15 cellular contexts compared by ENCODE assay signal in genomic region chr1:2442676-2443075, GRCh38. TPM values are rescaled to one million over a fixed set of nuclear protein-coding genes. Genes with fewer than 3 reads are reported as not detected.
A peak's percentile ranks its signal among the peaks of the same experiment; 100 is the strongest.
DNase-seq lines count a peak whose midpoint lies in the region; ATAC-seq, FAIRE-seq and TF ChIP-seq lines count a peak whose summit lies in the region.
"Had no signal": no experiment of that assay in that cellular context is flagged by ENCODE, and none has a peak within 500 bp of the region (broad histone marks: within the 10 kb centered on the region; RNA-seq: fewer than 3 reads in every experiment).

No MANE protein-coding gene starts in this region.

- H3K79me1 ChIP-seq in H1 (ENCODE audit: low read depth, low read length): no peaks in the 10 kb centered on the region

- H2BK12ac ChIP-seq in H1 (ENCODE audit: low read depth, low read length): no peak overlapping the region

- POLR2A ChIA-PET in H1 (lab: Charles Lee; ENCODE audit: partially characterized antibody): no interaction called here

- H3K36me3 ChIP-seq in BLaER1 (0 out of 2 replicates have a peak, but pooled peaks cover 4% of the 10 kb centered on the region), H1 (ENCODE audit: control insufficient read depth in 2 of 4, insufficient read depth in 4 of 4, low read length in 3 of 4) (no peaks in the 10 kb centered on the region)

- H2BK5ac ChIP-seq in H1 (ENCODE audit: low read depth, low read length): no peak overlapping the region

- TF ChIP-seq EP300 in H1 (IDR thresholded peaks at IDR 0.05; ENCODE audit: borderline replicate concordance in 1 of 2, low read depth in 2 of 2, low read length in 2 of 2): no peak

- H4K5ac ChIP-seq in H1 (ENCODE audit: insufficient read length, low read depth, low read length): no peak overlapping the region

- no peak overlapping the region for H4K91ac ChIP-seq in H1 (replicated peaks; ENCODE audit: insufficient read length, low read length)

- peaks cover 11% of the 10 kb centered on the region for H3K27me3 Mint-ChIP-seq in T-helper 17 cell
- H3K27me3 Mint-ChIP-seq in osteocyte (ENCODE audit: unreplicated experiment): no peaks in the 10 kb centered on the region

- intact Hi-C loops in left ventricle myocardium superior (cut with micrococcal nuclease): no loop called here

- H2AFZ ChIP-seq in H1 (ENCODE audit: low read length): no peak overlapping the region

- peak overlapping the region; percentile 59 for H3K4me3 Mint-ChIP-seq in T-helper 17 cell
- H3K4me3 Mint-ChIP-seq in osteocyte (ENCODE audit: unreplicated experiment): peak overlapping the region; percentile 63

- H3K14ac ChIP-seq in H1 (ENCODE audit: insufficient read length): no peak overlapping the region

- no peak for TF ChIP-seq CTCF in H1 (IDR thresholded peaks at IDR 0.05; ENCODE audit: control extremely low read depth in 1 of 3, insufficient read depth in 1 of 3, low read depth in 1 of 3, low read length in 3 of 3)
- TF ChIP-seq CTCF in osteocyte (IDR thresholded peaks at IDR 0.05): no peak

- no peak overlapping the region for H2BK120ac ChIP-seq in H1 (replicated peaks; ENCODE audit: low read depth, low read length)

- no peak overlapping the region for H3K18ac ChIP-seq in H1 (ENCODE audit: extremely low read depth, low read length)

- H3K9me3 ChIP-seq in BLaER1: peaks cover 9% of the 10 kb centered on the region
- no peaks in the 10 kb centered on the region for H3K9me3 ChIP-seq in T-helper 17 cell (ENCODE audit: control insufficient read depth, low read length, poor library complexity, severe bottlenecking)
- H3K9me3 ChIP-seq in H1 (ENCODE audit: insufficient read depth in 2 of 2, low read depth in 1 of 2, low read length in 1 of 2): no peaks in the 10 kb centered on the region
- H3K9me3 ChIP-seq: Caco-2 had no signal

- no peaks in the 10 kb centered on the region for H3K9me3 Mint-ChIP-seq in osteocyte (ENCODE audit: unreplicated experiment)
- H3K9me3 Mint-ChIP-seq: H9 had no signal

- no peaks in the 10 kb centered on the region for H3K36me3 Mint-ChIP-seq in T-helper 17 cell (ENCODE audit: low read depth)
- no peaks in the 10 kb centered on the region for H3K36me3 Mint-ChIP-seq in osteocyte (ENCODE audit: unreplicated experiment)
- H3K36me3 Mint-ChIP-seq: CD14-positive monocyte had no signal

- H3K4me3 ChIP-seq in BLaER1 (peak overlapping the region; percentile 58; the same call in 1 of the 2 replicates), H1 (ENCODE audit: extremely low read depth in 1 of 4, insufficient read depth in 2 of 4, low read depth in 3 of 4, low read length in 4 of 4) (peak overlapping the region in 1 of 4 experiments; percentile 51; a peak in 2 of 8 replicates)

- H2BK20ac ChIP-seq in H1 (ENCODE audit: low read length): no peak overlapping the region

- H3K4me1 Mint-ChIP-seq in T-helper 17 cell: peaks cover 4% of the 10 kb centered on the region
- H3K4me1 Mint-ChIP-seq in osteocyte (ENCODE audit: unreplicated experiment): peaks cover 31% of the 10 kb centered on the region
- H3K4me1 Mint-ChIP-seq: CD14-positive monocyte had no signal

- CTCF ChIA-PET in H1 (lab: Charles Lee; ENCODE audit: partially characterized antibody): interaction anchor here (0.9 to 2.5 kb wide), 7 partner anchors 9 to 982 kb away, joined by 3 to 11 read pairs (median 4); partner anchors contain the start of gene FAAP20

- FAIRE-seq in H1 (lab: Jason Lieb, UNC): no peak
- FAIRE-seq: A204.1 had no signal

- peak overlapping the region; percentile 94 for H3K4me2 ChIP-seq in BLaER1
- peak overlapping the region; percentile 1 to 61; a peak in 1 of 4 replicates for H3K4me2 ChIP-seq in H1 (ENCODE audit: insufficient read depth in 1 of 2, low read depth in 2 of 2, low read length in 2 of 2)

- peaks cover 46% of the 10 kb centered on the region for H3K27me3 ChIP-seq in BLaER1
- H3K27me3 ChIP-seq in H1 (replicated peaks in 1 of 4; ENCODE audit: control insufficient read depth in 3 of 4, extremely low read depth in 1 of 4, insufficient read depth in 3 of 4, low read length in 3 of 4): peaks cover 18 to 34% (median 30%) of the 10 kb centered on the region in 4 experiments

- peaks cover 100% of the 10 kb centered on the region for H3K4me1 ChIP-seq in BLaER1
- peaks cover 0 to 12% (median 9%) of the 10 kb centered on the region in 4 experiments; a peak in 4 of 7 replicates for H3K4me1 ChIP-seq in H1 (replicated peaks in 1 of 4; ENCODE audit: control insufficient read depth in 3 of 4, insufficient read depth in 4 of 4, low read length in 3 of 4)
- H3K4me1 ChIP-seq: Caco-2 had no signal

- no peak overlapping the region for H3K4ac ChIP-seq in H1 (replicated peaks; ENCODE audit: insufficient read length, low read depth, low read length)

- H3K27ac Mint-ChIP-seq in T-helper 17 cell: no peak overlapping the region
- H3K27ac Mint-ChIP-seq in osteocyte (ENCODE audit: unreplicated experiment): no peak overlapping the region
- H3K27ac Mint-ChIP-seq: CD14-positive monocyte, H9 had no signal

- H3K9ac ChIP-seq in BLaER1: no peak overlapping the region
- H3K9ac ChIP-seq in H1 (replicated peaks in 1 of 4; ENCODE audit: extremely low read depth in 1 of 4, low read depth in 3 of 4, low read length in 3 of 4): no peak overlapping the region

- 80% methylated on average over 6 of the region's 6 CpGs; no CpG with 5 or more reads in 1 of the 2 experiments for WGBS in H1 (ENCODE audit: extremely low coverage in 1 of 2, insufficient coverage in 1 of 2, insufficient read length in 1 of 2, insufficient replicate concordance in 2 of 2, low coverage in 1 of 2, low lambda C conversion rate in 2 of 2, missing lambda C conversion rate in 1 of 2), 2 experiments

- no peak for DNase-seq in T-helper 17 cell
- DNase-seq in H1 (ENCODE audit: low read depth in 1 of 2, low spot score in 2 of 2): no peak
- DNase-seq in osteocyte (ENCODE audit: extremely low spot score, unreplicated experiment): no peak
- no peak for DNase-seq in erythroblast (lab: John Stamatoyannopoulos, UW)
- no peak for DNase-seq in GF-D8 (lab: John Stamatoyannopoulos, UW)
- DNase-seq in left ventricle myocardium superior: no peak
- DNase-seq: Caco-2, NCI-H1417 treated with DMSO at 0.1 percent for 48 hours, NCI-H2029 treated with DMSO at 0.1 percent for 48 hours, NCI-H524 had no signal

- no peak overlapping the region for H2AK5ac ChIP-seq in H1 (ENCODE audit: low read depth, low read length)

- no peak for TF ChIP-seq RAD21 in H1 (IDR thresholded peaks at IDR 0.05 in 1 of 2, conservative IDR thresholded peaks at IDR 0.05 in 1 of 2; ENCODE audit: low read depth in 2 of 2, low read length in 2 of 2)

- TF ChIP-seq POLR2A in H1 (IDR thresholded peaks at IDR 0.05; ENCODE audit: control extremely low read depth in 1 of 2, low read depth in 2 of 2, low read length in 2 of 2) (no peak), erythroblast (IDR thresholded peaks at IDR 0.05; ENCODE audit: low read length) (no peak)

- H4K20me1 ChIP-seq in BLaER1: peaks cover 25% of the 10 kb centered on the region
- peaks cover 0 to 3% of the 10 kb centered on the region in 2 experiments for H4K20me1 ChIP-seq in H1 (replicated peaks in 1 of 2; ENCODE audit: control insufficient read depth in 1 of 2, insufficient read depth in 2 of 2, low read length in 2 of 2)

- no peaks in the 10 kb centered on the region for H3K79me2 ChIP-seq in H1 (ENCODE audit: control insufficient read depth in 1 of 2, insufficient read depth in 2 of 2, low read length in 2 of 2)

- ATAC-seq in T-helper 17 cell: no peak
- ATAC-seq in HG03280 (IDR thresholded peaks at IDR 0.05; ENCODE audit: unreplicated experiment): no peak
- no peak for ATAC-seq in left ventricle myocardium superior

- H4K8ac ChIP-seq in H1 (ENCODE audit: extremely low read depth, insufficient read depth, low read length): no peak overlapping the region

- H3K56ac ChIP-seq in H1 (replicated peaks; ENCODE audit: insufficient read length, low read depth, low read length): no peak overlapping the region

- H3K27ac ChIP-seq in BLaER1: no peak overlapping the region
- H3K27ac ChIP-seq in H1 (ENCODE audit: low read depth, low read length): no peak overlapping the region

- H2BK15ac ChIP-seq in H1 (ENCODE audit: low read length): peak overlapping the region; percentile 46; the same call in 1 of the 2 replicates

- H3K23me2 ChIP-seq in H1 (ENCODE audit: low read depth, low read length): no peaks in the 10 kb centered on the region; the same call in 1 of the 2 replicates

- no peak overlapping the region for H3K23ac ChIP-seq in H1 (ENCODE audit: insufficient read length)

RNA-seq across cellular contexts. Expression of gene PEX10, which starts 30.3 kb away (rescaled TPM):
- total RNA-seq in T-helper 17 cell: 1 to 10 TPM; 7.3 to 8.3 TPM
- total RNA-seq in H1 (2021; fragmentation: NEBNext Ultra II Directional; extraction: Animal tissue kit (Norgen Biotek cat#: 25700)): 24.3 and 24.7 TPM in 2 replicates
- 26.9 and 37.3 TPM in 2 replicates for polyA plus RNA-seq in H1 (2011; rRNA removed)
- polyA plus RNA-seq in H1 (2011; cell fraction: cytosol; rRNA removed): 29.9 TPM
- polyA plus RNA-seq in H1 (2011; cell fraction: nucleus; rRNA removed): 42.6 TPM
- polyA plus RNA-seq in H1 (2012, experiment 1 of 2): 16.5 to 25.6 TPM (median 24.1 TPM) in 4 replicates
- 26.0 TPM for polyA plus RNA-seq in H1 (2012, experiment 2 of 2)
- 13.3 TPM for polyA plus RNA-seq in H1 (2013, experiment 1 of 2)
- polyA plus RNA-seq in H1 (2013, experiment 2 of 2): 13.7 TPM
- polyA minus RNA-seq in H1 (2011; rRNA and poly(A)+ RNA removed): 10.7 and 13.6 TPM in 2 replicates
- polyA minus RNA-seq in H1 (2011; cell fraction: cytosol; rRNA and poly(A)+ RNA removed): 19.8 TPM
- polyA minus RNA-seq in H1 (2011; cell fraction: nucleus; rRNA and poly(A)+ RNA removed): 22.3 TPM
- total RNA-seq in osteocyte: 23.1 and 25.6 TPM in 2 replicates
- total RNA-seq in left ventricle myocardium superior: 13.7 TPM

RNA-seq across cellular contexts. Expression of gene PLCH2, which starts 33.4 kb away (rescaled TPM):
- total RNA-seq in T-helper 17 cell (10 to 100 TPM; 30.0 to 39.3 TPM), osteocyte (11.7 and 12.6 TPM in 2 replicates), left ventricle myocardium superior (0.25 TPM)
- total RNA-seq in H1 (2021; fragmentation: NEBNext Ultra II Directional; extraction: Animal tissue kit (Norgen Biotek cat#: 25700)): 0.19 TPM in 2 replicates
- 0.14 TPM in 2 replicates for polyA plus RNA-seq in H1 (2011; rRNA removed)
- polyA plus RNA-seq in H1 (2011; cell fraction: cytosol; rRNA removed): 0.12 TPM
- polyA plus RNA-seq in H1 (2011; cell fraction: nucleus; rRNA removed): 0.54 TPM
- 0.06 to 0.16 TPM (median 0.14 TPM) in 4 replicates for polyA plus RNA-seq in H1 (2012, experiment 1 of 2)
- 0.07 TPM for polyA plus RNA-seq in H1 (2012, experiment 2 of 2)
- 0.10 TPM for polyA plus RNA-seq in H1 (2013, experiment 1 of 2)
- 0.07 TPM for polyA plus RNA-seq in H1 (2013, experiment 2 of 2)
- 0.05 and 0.16 TPM in 2 replicates for polyA minus RNA-seq in H1 (2011; rRNA and poly(A)+ RNA removed)
- polyA minus RNA-seq in H1 (2011; cell fraction: cytosol; rRNA and poly(A)+ RNA removed): not detected
- polyA minus RNA-seq in H1 (2011; cell fraction: nucleus; rRNA and poly(A)+ RNA removed): 0.30 TPM
- polyA plus RNA-seq: CD14-positive monocyte had no signal

RNA-seq across cellular contexts. Expression of gene RER1, which starts 51.0 kb away (rescaled TPM):
- total RNA-seq in T-helper 17 cell: 10 to 100 TPM; 68.4 to 70.0 TPM
- 92.0 and 102 TPM in 2 replicates for total RNA-seq in H1 (2021; fragmentation: NEBNext Ultra II Directional; extraction: Animal tissue kit (Norgen Biotek cat#: 25700))
- polyA plus RNA-seq in H1 (2011; rRNA removed): 120 and 134 TPM in 2 replicates
- 93.7 TPM for polyA plus RNA-seq in H1 (2011; cell fraction: cytosol; rRNA removed)
- 63.8 TPM for polyA plus RNA-seq in H1 (2011; cell fraction: nucleus; rRNA removed)
- polyA plus RNA-seq in H1 (2012, experiment 1 of 2): 70.3 to 94.7 TPM (median 80.1 TPM) in 4 replicates
- polyA plus RNA-seq in H1 (2012, experiment 2 of 2): 37.7 TPM
- 96.9 TPM for polyA plus RNA-seq in H1 (2013, experiment 1 of 2)
- 106 TPM for polyA plus RNA-seq in H1 (2013, experiment 2 of 2)
- 133 and 151 TPM in 2 replicates for polyA minus RNA-seq in H1 (2011; rRNA and poly(A)+ RNA removed)
- polyA minus RNA-seq in H1 (2011; cell fraction: cytosol; rRNA and poly(A)+ RNA removed): 34.6 TPM
- polyA minus RNA-seq in H1 (2011; cell fraction: nucleus; rRNA and poly(A)+ RNA removed): 20.3 TPM
- 144 and 147 TPM in 2 replicates for total RNA-seq in osteocyte
- total RNA-seq in left ventricle myocardium superior: 98.1 TPM

RNA-seq across cellular contexts. Expression of gene MORN1, which starts 51.3 kb away (rescaled TPM):
- total RNA-seq in T-helper 17 cell (1 to 10 TPM; 7.0 to 8.4 TPM), osteocyte (10.9 and 12.7 TPM in 2 replicates), left ventricle myocardium superior (5.3 TPM)
- total RNA-seq in H1 (2021; fragmentation: NEBNext Ultra II Directional; extraction: Animal tissue kit (Norgen Biotek cat#: 25700)): 9.1 and 10.5 TPM in 2 replicates
- polyA plus RNA-seq in H1 (2011; rRNA removed): 5.0 and 7.6 TPM in 2 replicates
- polyA plus RNA-seq in H1 (2011; cell fraction: cytosol; rRNA removed): 6.9 TPM
- 15.8 TPM for polyA plus RNA-seq in H1 (2011; cell fraction: nucleus; rRNA removed)
- 4.3 to 8.9 TPM (median 7.8 TPM) in 4 replicates for polyA plus RNA-seq in H1 (2012, experiment 1 of 2)
- 2.9 TPM for polyA plus RNA-seq in H1 (2012, experiment 2 of 2)
- 3.5 TPM for polyA plus RNA-seq in H1 (2013, experiment 1 of 2)
- polyA plus RNA-seq in H1 (2013, experiment 2 of 2): 3.7 TPM
- 9.2 and 11.9 TPM in 2 replicates for polyA minus RNA-seq in H1 (2011; rRNA and poly(A)+ RNA removed)
- 7.9 TPM for polyA minus RNA-seq in H1 (2011; cell fraction: cytosol; rRNA and poly(A)+ RNA removed)
- 14.4 TPM for polyA minus RNA-seq in H1 (2011; cell fraction: nucleus; rRNA and poly(A)+ RNA removed)

Comparison
In these comparisons a context has a peak if more than half of its experiments do, and no peak if none do; other contexts are left out.
1. RNA of gene PLCH2, which starts 33.4 kb away (total RNA-seq): 30.0 to 39.3 TPM in T-helper 17 cell and 11.7 to 12.6 TPM in osteocyte; 0.25 TPM in left ventricle myocardium superior (single experiment) and 0.19 TPM in H1; every median in the first group is over 10 times any median in the second.